20 cellular contexts compared by ENCODE assay signal in genomic region chr17:8502100-8502499, GRCh38.
DNase-seq lines count a peak whose midpoint lies in the region; TF ChIP-seq lines count a peak whose summit lies in the region.
"Had no signal": no experiment of that assay in that cellular context is flagged by ENCODE, and none has a peak within 500 bp of the region (broad histone marks: within the 10 kb centered on the region; RNA-seq: fewer than 3 reads in every experiment).

No MANE protein-coding gene starts in this region.

- H3K27ac ChIP-seq in H9 (ENCODE audit: insufficient read length, low read depth, low read length) (no peak overlapping the region), tibial artery (peak overlapping the region; percentile 1 to 49), spleen (no peak overlapping the region), tibial nerve (no peak overlapping the region)
- H3K27ac ChIP-seq: GM23248, SJCRH30 had no signal

- H2BK20ac ChIP-seq in H9 (ENCODE audit: low read depth, low read length, poor library complexity, severe bottlenecking) = no peak overlapping the region

- H3K4me2 ChIP-seq in H9 (ENCODE audit: insufficient read depth, insufficient read length, low read length) = no peak overlapping the region

- H3K79me1 ChIP-seq in H9 (ENCODE audit: insufficient read depth, low read depth, low read length, poor library complexity, severe bottlenecking) = no peaks in the 10 kb centered on the region

- CTCF ChIA-PET in MCF 10A (lab: Yijun Ruan, JAX) = no interaction called here

- H3K4ac ChIP-seq in H9 (ENCODE audit: low read depth, low read length) = no peak overlapping the region

- no peak overlapping the region for H2BK15ac ChIP-seq in H9 (ENCODE audit: low read depth, low read length)

- H3K4me1 ChIP-seq in H9 (ENCODE audit: insufficient read depth, low read length) (no peaks in the 10 kb centered on the region), tibial artery (peaks cover 0 to 21% (median 6%) of the 10 kb centered on the region in 4 donors), spleen (no peaks in the 10 kb centered on the region), tibial nerve (peaks cover 0 to 18% (median 0%) of the 10 kb centered on the region in 4 donors)
- H3K4me1 ChIP-seq: BE2C, SJCRH30 had no signal

- no peak overlapping the region for H2BK5ac ChIP-seq in H9 (ENCODE audit: insufficient read length, low read length)

- H2BK120ac ChIP-seq in H9 (ENCODE audit: low read depth, low read length, poor library complexity, severe bottlenecking) = no peak overlapping the region

- H3K23me2 ChIP-seq in H9 (ENCODE audit: insufficient read length, low read depth, low read length, poor library complexity, severe bottlenecking) = no peaks in the 10 kb centered on the region

- H3K79me2 ChIP-seq in H9 (ENCODE audit: insufficient read depth, low read length) = no peaks in the 10 kb centered on the region

- no peak overlapping the region for H4K5ac ChIP-seq in H9 (ENCODE audit: insufficient read length, low read depth, low read length)

- H3K36me3 ChIP-seq in tibial artery = peaks cover 75 to 82% (median 80%) of the 10 kb centered on the region in 3 donors
- H3K36me3 ChIP-seq in spleen = peaks cover 0 to 10% (median 0%) of the 10 kb centered on the region in 6 donors
- peaks cover 0 to 55% (median 0%) of the 10 kb centered on the region in 3 donors for H3K36me3 ChIP-seq in tibial nerve

- no peak overlapping the region for H3K23ac ChIP-seq in H9 (ENCODE audit: insufficient read length, low read depth, low read length)

- WGBS in H9 (ENCODE audit: extremely low coverage, insufficient read length, low lambda C conversion rate) = no CpG with 5 or more reads among the region's 6 CpGs
- 84 to 92% (median 88%) methylated on average over 6 of the region's 6 CpGs for WGBS in spleen, 5 donors
- WGBS in tibial nerve, 2 donors = 55 to 60% methylated on average over 5 to 6 of the region's 6 CpGs

- no peak overlapping the region for H3K9ac ChIP-seq in H9 (ENCODE audit: extremely low read depth, insufficient read length, low read length)
- H3K9ac ChIP-seq: GM23248 had no signal

- H3K27me3 ChIP-seq in H9 (ENCODE audit: insufficient read depth, low read length) (no peaks in the 10 kb centered on the region), tibial artery (no peaks in the 10 kb centered on the region), spleen (replicated peaks in 1 of 7) (no peaks in the 10 kb centered on the region), tibial nerve (no peaks in the 10 kb centered on the region)
- H3K27me3 ChIP-seq: BE2C, SJCRH30 had no signal

- H3K4me1 Mint-ChIP-seq in H9 (no peaks in the 10 kb centered on the region), MCF 10A (ENCODE audit: insufficient read depth, unreplicated experiment) (no peaks in the 10 kb centered on the region)

- BruUV-seq in MCF 10A (replicated peaks; lab: Mats Ljungman, UMichigan) = no TSS peak

- H4K20me1 ChIP-seq in H9 (ENCODE audit: control insufficient read depth, insufficient read depth, insufficient read length) = no peaks in the 10 kb centered on the region

- H2AFZ ChIP-seq in H9 (ENCODE audit: low read length) = no peak overlapping the region
- H2AFZ ChIP-seq: GM23248 had no signal

- H3K27me3 Mint-ChIP-seq in H9 (ENCODE audit: low read depth) (no peaks in the 10 kb centered on the region), MCF 10A (ENCODE audit: insufficient read depth, unreplicated experiment) (no peaks in the 10 kb centered on the region)

- H3K27ac Mint-ChIP-seq in H9 = peak overlapping the region in 2 of 3 experiments; percentile 66 to 79; a peak in 4 of 7 replicates
- no peak overlapping the region for H3K27ac Mint-ChIP-seq in MCF 10A (ENCODE audit: low read depth, unreplicated experiment)

- no peak overlapping the region for H3K14ac ChIP-seq in H9 (ENCODE audit: insufficient read depth, low read length)

- H3K36me3 Mint-ChIP-seq in H9 (ENCODE audit: insufficient read depth in 1 of 3, low read depth in 3 of 3) = peaks cover 44 to 92% (median 85%) of the 10 kb centered on the region in 3 experiments
- peaks cover 62% of the 10 kb centered on the region for H3K36me3 Mint-ChIP-seq in MCF 10A (ENCODE audit: insufficient read depth, unreplicated experiment)

- DNase-seq in H9 (no peak), cerebellar cortex (ENCODE audit: low spot score) (peak; percentile 30), islet precursor cell (peak; percentile 51), tibial artery (no peak), spleen (no peak), tibial nerve (ENCODE audit: low spot score in 2 of 2) (no peak), NCI-H2107 (lab: John Stamatoyannopoulos, UW) (no peak), MCF 10A (ENCODE audit: unreplicated experiment) (no peak)
- DNase-seq: BE2C; EL; GM23248; KG1; NCI-H1092 treated with DMSO at 0.1 percent for 48 hours; NCI-H1436 treated with DMSO at 0.1 percent for 48 hours; NCI-H1930; NCI-H226; NCI-H510A treated with DMSO at 0.1 percent for 48 hours; NCI-H748 treated with DMSO at 0.1 percent for 48 hours; NK-92 treated with Interleukin-12 subunit alpha and Interleukin-12 subunit beta, amount 100 ng/mL, for 24 hours; SJCRH30 had no signal

- H3K4me3 ChIP-seq in tibial artery (no peak overlapping the region), spleen (no peak overlapping the region), tibial nerve (no peak overlapping the region)
- H3K4me3 ChIP-seq: GM23248, SJCRH30 had no signal

- intact Hi-C loops in tibial artery (cut with DNase I; ENCODE audit: low total_unique reads) = loop anchor here (10.0 kb wide), 1 partner anchor 47 kb away; no protein-coding TSS in a partner anchor
- intact Hi-C loops in spleen (cut with DNase I; ENCODE audit: low total_unique reads) = no loop called here
- intact Hi-C loops in MCF 10A (cut with micrococcal nuclease) = no loop called here

- no peak overlapping the region for H3K18ac ChIP-seq in H9 (ENCODE audit: insufficient read length, low read depth, low read length)

- POLR2A ChIA-PET in MCF 10A (lab: Yijun Ruan, JAX) = no interaction called here

- H4K91ac ChIP-seq in H9 (ENCODE audit: insufficient read length, low read depth, low read length) = no peak overlapping the region

- H4K8ac ChIP-seq in H9 (replicated peaks; ENCODE audit: insufficient read length, low read depth, low read length) = no peak overlapping the region

- TF ChIP-seq CTCF in H9 (conservative IDR thresholded peaks at IDR 0.05) = no peak
- no peak for TF ChIP-seq CTCF in tibial artery (IDR thresholded peaks at IDR 0.05)
- no peak for TF ChIP-seq CTCF in spleen (IDR thresholded peaks at IDR 0.05 in 8 of 11, conservative IDR thresholded peaks at IDR 0.05 in 3 of 11)
- no peak for TF ChIP-seq CTCF in tibial nerve (IDR thresholded peaks at IDR 0.05)
- TF ChIP-seq CTCF in MCF 10A (IDR thresholded peaks at IDR 0.05; ENCODE audit: unreplicated experiment) = no peak

- H3K9me3 Mint-ChIP-seq in H9 (no peaks in the 10 kb centered on the region), MCF 10A (ENCODE audit: unreplicated experiment) (no peaks in the 10 kb centered on the region)

- TF ChIP-seq POLR2A in spleen (IDR thresholded peaks at IDR 0.05) (no peak), tibial nerve (IDR thresholded peaks at IDR 0.05) (no peak)

- H2BK12ac ChIP-seq in H9 (ENCODE audit: insufficient read length, low read depth, low read length) = no peak overlapping the region

- no peak for TF ChIP-seq EP300 in tibial nerve (IDR thresholded peaks at IDR 0.05)

- H3T11ph ChIP-seq in H9 (ENCODE audit: low read length) = no peak overlapping the region

- H3K4me3 Mint-ChIP-seq in H9 = no peak overlapping the region
- H3K4me3 Mint-ChIP-seq in MCF 10A (ENCODE audit: unreplicated experiment) = no peak overlapping the region

- no peaks in the 10 kb centered on the region for H3K9me3 ChIP-seq in H9 (ENCODE audit: control insufficient read depth, low read depth, low read length)
- H3K9me3 ChIP-seq in tibial artery = no peaks in the 10 kb centered on the region
- no peaks in the 10 kb centered on the region for H3K9me3 ChIP-seq in spleen
- H3K9me3 ChIP-seq in tibial nerve = no peaks in the 10 kb centered on the region
- H3K9me3 ChIP-seq: BE2C, SJCRH30 had no signal

- no peak overlapping the region for H2AK5ac ChIP-seq in H9 (ENCODE audit: insufficient read length, low read length)

- no peak overlapping the region for H3K56ac ChIP-seq in H9 (ENCODE audit: insufficient read length, low read depth, low read length)

Comparison
In these comparisons a context has a peak if more than half of its experiments do, and no peak if none do; other contexts are left out.
1. DNase-seq: peak in cerebellar cortex (single experiment) and islet precursor cell (single experiment); none in H9 (single experiment), tibial artery (0 of 2), spleen (single experiment), tibial nerve (0 of 2), NCI-H2107 (single experiment) and MCF 10A (single experiment).
2. H3K27ac ChIP-seq: peak in tibial artery (2 of 2); none in H9 (single experiment), spleen (0 of 8) and tibial nerve (0 of 4).